Comparison of ENCODE assay signal across 1 cellular context in genomic region chr22:44673406-44673805, GRCh38.
TF ChIP-seq lines count a peak whose summit lies in the region.

No MANE protein-coding gene starts in this region.

TF ChIP-seq in H1, 55 proteins besides CTCF, POLR2A, EP300 and RAD21:
- TF ChIP-seq ZNF274 (IDR thresholded peaks at IDR 0.05; ENCODE audit: borderline replicate concordance, extremely low read depth, low read length) (no peak), KDM1A (IDR thresholded peaks at IDR 0.05; ENCODE audit: borderline replicate concordance, low read length) (peak; percentile 59; the same call in 1 of the 2 replicates), MAX (IDR thresholded peaks at IDR 0.05) (no peak), SAP30 (IDR thresholded peaks at IDR 0.05; ENCODE audit: insufficient read depth, insufficient replicate concordance, low read length) (no peak), SP1 (IDR thresholded peaks at IDR 0.05; ENCODE audit: low read depth, low read length) (no peak)
